ENCODE assay signal across 26 cellular contexts in genomic region chr20:50673831-50674825, GRCh38. TPM values are rescaled to one million over a fixed set of nuclear protein-coding genes. Genes with fewer than 3 reads are reported as not detected.
DNase-seq lines count a peak whose midpoint lies in the region; ATAC-seq, FAIRE-seq and TF ChIP-seq lines count a peak whose summit lies in the region.
"Had no signal": no experiment of that assay in that cellular context is flagged by ENCODE, and none has a peak within 500 bp of the region (broad histone marks: within the 10 kb centered on the region; RNA-seq: fewer than 3 reads in every experiment).

No MANE protein-coding gene starts in this region.

- H3K27ac ChIP-seq in Peyer's patch, result peak overlapping the region in 3 of 4 donors; percentile 18 to 33 (median 28)
- no peak overlapping the region for H3K27ac ChIP-seq in HepG2 (ENCODE audit: extremely low read length, insufficient read depth, low read length)
- H3K27ac ChIP-seq in sigmoid colon, result peak overlapping the region; percentile 1 to 49 (median 24)
- no peak overlapping the region for H3K27ac ChIP-seq in RWPE1
- H3K27ac ChIP-seq: colonic mucosa, psoas muscle, skin epidermis, thyroid gland had no signal

- BruUV-seq in HepG2 (replicated peaks; lab: Mats Ljungman, UMichigan), result no TSS peak

- no peak for FAIRE-seq in HepG2 (lab: Jason Lieb, UNC)

- peak overlapping the region; percentile 61 for H3K4me2 ChIP-seq in HepG2 (ENCODE audit: low read depth, low read length)
- H3K4me2 ChIP-seq: SK-N-SH had no signal

- peaks cover 0 to 15% (median 0%) of the 10 kb centered on the region in 4 donors for H3K4me1 ChIP-seq in Peyer's patch
- H3K4me1 ChIP-seq in HepG2 (ENCODE audit: insufficient read depth, low read length), result peaks cover 80% of the 10 kb centered on the region
- H3K4me1 ChIP-seq in sigmoid colon, result peaks cover 0 to 17% (median 13%) of the 10 kb centered on the region in 4 donors
- peaks cover 6% of the 10 kb centered on the region for H3K4me1 ChIP-seq in mucosa of descending colon (ENCODE audit: low read depth)
- H3K4me1 ChIP-seq: colonic mucosa, psoas muscle had no signal

- H3K27me3 ChIP-seq in Peyer's patch, result no peaks in the 10 kb centered on the region
- no peaks in the 10 kb centered on the region for H3K27me3 ChIP-seq in HepG2 (ENCODE audit: control insufficient read depth in 1 of 2, insufficient read depth in 2 of 2, low read length in 2 of 2)
- H3K27me3 ChIP-seq in sigmoid colon, result no peaks in the 10 kb centered on the region
- H3K27me3 ChIP-seq: colonic mucosa, heart right ventricle, thyroid gland had no signal

- CTCF ChIA-PET in HepG2 (lab: Yijun Ruan, JAX; ENCODE audit: low intra/inter-chr PET ratio, low total read pairs) (no interaction called here), RWPE1 (lab: Yijun Ruan, JAX) (interaction anchor here (0.6 to 1.1 kb wide), 2 partner anchors 17 to 85 kb away, joined by 3 to 4 read pairs; no protein-coding TSS in a partner anchor)

- intact Hi-C loops in HepG2 (cut with micrococcal nuclease; ENCODE audit: unreplicated experiment), result no loop called here
- intact Hi-C loops in sigmoid colon (cut with DNase I), result no loop called here
- intact Hi-C loops in mucosa of descending colon (cut with DNase I, micrococcal nuclease), result no loop called here

- no peak overlapping the region for H3K9ac ChIP-seq in HepG2 (ENCODE audit: insufficient read depth, low read depth, low read length)
- H3K9ac ChIP-seq: SK-N-SH had no signal

- TF ChIP-seq RAD21 in HepG2 (CRISPR knock-in tag; IDR thresholded peaks at IDR 0.05), result no peak

- TF ChIP-seq POLR2A in Peyer's patch (IDR thresholded peaks at IDR 0.05) (no peak), HepG2 (IDR thresholded peaks at IDR 0.05; ENCODE audit: insufficient read depth in 1 of 2, low read depth in 2 of 2, low read length in 2 of 2) (no peak), sigmoid colon (IDR thresholded peaks at IDR 0.05) (no peak)

- no peak for ATAC-seq in HepG2
- no peak for ATAC-seq in GM19035 (IDR thresholded peaks at IDR 0.05; ENCODE audit: unreplicated experiment)
- ATAC-seq in GM19467 (IDR thresholded peaks at IDR 0.05; ENCODE audit: unreplicated experiment), result no peak
- ATAC-seq in mucosa of descending colon, result no peak
- ATAC-seq: psoas muscle; stimulated activated naive CD8-positive, alpha-beta T cell treated with anti-CD3 and anti-CD28 coated beads, Interleukin-15, amount 100 ng/mL, for 72 hours had no signal

- POLR2A ChIA-PET in HepG2 (lab: Yijun Ruan, JAX) (interaction anchor here (0.8 kb wide), 1 partner anchor 70 kb away, joined by 3 read pairs; no protein-coding TSS in a partner anchor), RWPE1 (lab: Yijun Ruan, JAX; ENCODE audit: low non-redundant PET) (no interaction called here)

- H4K20me1 ChIP-seq in HepG2 (ENCODE audit: insufficient read depth, low read length), result no peaks in the 10 kb centered on the region

- no peaks in the 10 kb centered on the region for H3K9me3 ChIP-seq in Peyer's patch
- H3K9me3 ChIP-seq in HepG2 (ENCODE audit: low read length), result no peaks in the 10 kb centered on the region
- H3K9me3 ChIP-seq in sigmoid colon, result no peaks in the 10 kb centered on the region
- H3K9me3 ChIP-seq in mucosa of descending colon, result no peaks in the 10 kb centered on the region
- H3K9me3 ChIP-seq: colonic mucosa, heart right ventricle, psoas muscle, SK-N-SH, thyroid gland had no signal

- DNase-seq in D341Med (ENCODE audit: low spot score), result peak; percentile 27
- no peak for DNase-seq in Peyer's patch
- DNase-seq in HepG2 (ENCODE audit: low spot score), result no peak
- DNase-seq in sigmoid colon, result no peak
- no peak for DNase-seq in RWPE1 (ENCODE audit: low spot score)
- no peak for DNase-seq in mucosa of descending colon
- DNase-seq: activated CD4-positive, alpha-beta T cell treated with anti-CD3 and anti-CD28 coated beads for 4 hours; activated gamma-delta T cell treated with Interleukin-2 at 50 U/mL for 16 hours; activated T-cell treated with anti-CD3 and anti-CD28 coated beads, Interleukin-2, amount 50 U/mL, for 24 hours; amniotic stem cell; CD8-positive, alpha-beta memory T cell; colonic mucosa; effector CD8-positive, alpha-beta T cell; heart right ventricle; Karpas-422; NCI-H1436 treated with DMSO at 0.1 percent for 48 hours; NCI-H748 treated with DMSO at 0.1 percent for 48 hours; psoas muscle; SK-N-SH; stimulated activated naive CD8-positive, alpha-beta T cell treated with anti-CD3 and anti-CD28 coated beads, Interleukin-15, amount 100 ng/mL, for 72 hours; T-helper 2 cell had no signal

- in situ Hi-C loops in HepG2 (cut with HindIII; ENCODE audit: extremely low pct_ligation_motif_present, low pct_unique_long_range_greater_than_20kb), result no loop called here

- no peak for TF ChIP-seq EP300 in HepG2 (IDR thresholded peaks at IDR 0.05; ENCODE audit: low read depth in 2 of 2, low read length in 2 of 2)
- no peak for TF ChIP-seq EP300 in HepG2 (CRISPR knock-in tag; IDR thresholded peaks at IDR 0.05; ENCODE audit: borderline replicate concordance)
- TF ChIP-seq EP300 in sigmoid colon (IDR thresholded peaks at IDR 0.05), result no peak

- H3K4me3 ChIP-seq in Peyer's patch, result no peak overlapping the region
- peak overlapping the region in 1 of 3 experiments; percentile 27; a peak in 1 of 6 replicates for H3K4me3 ChIP-seq in HepG2 (replicated peaks in 1 of 3; ENCODE audit: insufficient read depth in 1 of 3, low read depth in 2 of 3, low read length in 3 of 3)
- H3K4me3 ChIP-seq in sigmoid colon, result no peak overlapping the region
- no peak overlapping the region for H3K4me3 ChIP-seq in mucosa of descending colon
- H3K4me3 ChIP-seq: colonic mucosa, heart right ventricle, psoas muscle, skin epidermis, thyroid gland had no signal

- no peak for TF ChIP-seq CTCF in Peyer's patch (IDR thresholded peaks at IDR 0.05)
- no peak for TF ChIP-seq CTCF in HepG2 (CRISPR knock-in tag; IDR thresholded peaks at IDR 0.05)
- no peak for TF ChIP-seq CTCF in sigmoid colon (IDR thresholded peaks at IDR 0.05)
- TF ChIP-seq CTCF in RWPE1 (conservative IDR thresholded peaks at IDR 0.05; ENCODE audit: low read depth), result no peak
- no peak for TF ChIP-seq CTCF in mucosa of descending colon (IDR thresholded peaks at IDR 0.05)

- WGBS in HepG2 (ENCODE audit: low lambda C conversion rate), result 56% methylated on average over 10 of the region's 10 CpGs
- 74 to 79% methylated on average over 10 of the region's 10 CpGs for whole genome bisulfite sequencing in sigmoid colon, 2 donors

- no peak overlapping the region for H2AFZ ChIP-seq in HepG2 (ENCODE audit: low read length)

- no peaks in the 10 kb centered on the region for H3K36me3 ChIP-seq in Peyer's patch
- H3K36me3 ChIP-seq in HepG2 (replicated peaks in 1 of 2; ENCODE audit: control insufficient read depth in 1 of 2, insufficient read depth in 2 of 2, low read length in 2 of 2), result no peaks in the 10 kb centered on the region
- H3K36me3 ChIP-seq in sigmoid colon, result no peaks in the 10 kb centered on the region
- no peaks in the 10 kb centered on the region for H3K36me3 ChIP-seq in mucosa of descending colon (ENCODE audit: low read depth)
- H3K36me3 ChIP-seq: colonic mucosa, heart right ventricle, thyroid gland had no signal

- no peaks in the 10 kb centered on the region for H3K79me2 ChIP-seq in HepG2 (ENCODE audit: insufficient read depth, low read length)

RNA-seq across cellular contexts. Expression of gene RIPOR3, which starts 17.2 kb away (rescaled TPM):
- 10 to 100 TPM in 3 of 4 donors, 1 to 10 TPM in 1; 8.2 to 51.2 (median 20.5) TPM for total RNA-seq in Peyer's patch
- not detected in 2 replicates for total RNA-seq in HepG2 (2016; rRNA removed; fragmentation: Illumina TruSeq; extraction: Trizol)
- total RNA-seq in HepG2 (2016; cell fraction: cytosol; rRNA removed; fragmentation: Illumina TruSeq; extraction: Trizol; ENCODE audit: low read depth), result not detected in 2 replicates
- not detected in 2 replicates for total RNA-seq in HepG2 (2016; cell fraction: insoluble cytoplasmic fraction; rRNA removed; fragmentation: Illumina TruSeq; extraction: Trizol)
- not detected in 2 replicates for total RNA-seq in HepG2 (2016; cell fraction: membrane; rRNA removed; fragmentation: Illumina TruSeq; extraction: Trizol)
- total RNA-seq in HepG2 (2016; cell fraction: nucleus; rRNA removed; fragmentation: Illumina TruSeq; extraction: Trizol), result not detected in 2 replicates
- 0.18 and 0.26 TPM in 2 replicates for polyA plus RNA-seq in HepG2 (2011; rRNA removed)
- 0.05 TPM in 2 replicates for polyA plus RNA-seq in HepG2 (2011; cell fraction: cytosol; rRNA removed)
- polyA plus RNA-seq in HepG2 (2011; cell fraction: nucleus; rRNA removed), result 1.9 and 2.1 TPM in 2 replicates
- 0.11 and 0.36 TPM in 2 replicates for polyA plus RNA-seq in HepG2 (2012)
- not detected in 2 replicates for polyA plus RNA-seq in HepG2 (2016; cell fraction: cytosol; fragmentation: Illumina TruSeq; extraction: Trizol; ENCODE audit: low read depth)
- not detected in 2 replicates for polyA plus RNA-seq in HepG2 (2016; cell fraction: insoluble cytoplasmic fraction; fragmentation: Illumina TruSeq; extraction: Trizol; ENCODE audit: low read depth)
- not detected in 2 replicates for polyA plus RNA-seq in HepG2 (2016; cell fraction: membrane; fragmentation: Illumina TruSeq; extraction: Trizol; ENCODE audit: low read depth)
- 0.13 TPM in 1 of 2 replicates, not detected in the other for polyA plus RNA-seq in HepG2 (2016; cell fraction: nucleus; fragmentation: Illumina TruSeq; extraction: Trizol; ENCODE audit: insufficient read depth, low read depth)
- 0.42 TPM in 1 of 2 replicates, not detected in the other for polyA minus RNA-seq in HepG2 (2011; rRNA and poly(A)+ RNA removed; ENCODE audit: low replicate concordance)
- polyA minus RNA-seq in HepG2 (2011; cell fraction: cytosol; rRNA and poly(A)+ RNA removed), result not detected in 2 replicates
- polyA minus RNA-seq in HepG2 (2011; cell fraction: nucleus; rRNA and poly(A)+ RNA removed), result 0.37 and 0.52 TPM in 2 replicates
- total RNA-seq in sigmoid colon, result 10 to 100 TPM in 3 of 4 donors, 1 to 10 TPM in 1; 9.4 to 28.0 (median 15.1) TPM
- polyA plus RNA-seq in sigmoid colon, result 1 to 10 TPM in 2 of 3 donors, under 1 TPM in 1; 0.92 to 7.8 (median 4.8) TPM
- total RNA-seq in mucosa of descending colon, result 10 to 100 TPM in 1 of 3 donors, 1 to 10 TPM in 2; 2.2 to 13.4 (median 5.8) TPM
- total RNA-seq: activated CD8-positive, alpha-beta memory T cell treated with anti-CD3 and anti-CD28 coated beads for 36 hours; CD8-positive, alpha-beta memory T cell had no signal

RNA-seq across cellular contexts. Expression of gene PARD6B, which starts 57.3 kb away (rescaled TPM):
- total RNA-seq in Peyer's patch (10 to 100 TPM in 3 of 4 donors, 1 to 10 TPM in 1; 6.6 to 27.0 (median 18.4) TPM), HepG2 (2016; rRNA removed; fragmentation: Illumina TruSeq; extraction: Trizol) (22.2 and 26.6 TPM in 2 replicates), sigmoid colon (1 to 10 TPM in 2 of 4 donors, under 1 TPM in 2; 0.83 to 1.8 (median 1.2) TPM), mucosa of descending colon (10 to 100 TPM; 16.8 to 35.1 (median 29.2) TPM)
- 1.9 TPM in 2 replicates for total RNA-seq in HepG2 (2016; cell fraction: cytosol; rRNA removed; fragmentation: Illumina TruSeq; extraction: Trizol; ENCODE audit: low read depth)
- 21.4 and 26.1 TPM in 2 replicates for total RNA-seq in HepG2 (2016; cell fraction: insoluble cytoplasmic fraction; rRNA removed; fragmentation: Illumina TruSeq; extraction: Trizol)
- 10.5 and 11.8 TPM in 2 replicates for total RNA-seq in HepG2 (2016; cell fraction: membrane; rRNA removed; fragmentation: Illumina TruSeq; extraction: Trizol)
- total RNA-seq in HepG2 (2016; cell fraction: nucleus; rRNA removed; fragmentation: Illumina TruSeq; extraction: Trizol), result 12.5 and 14.9 TPM in 2 replicates
- polyA plus RNA-seq in HepG2 (2011; rRNA removed) (6.0 and 6.9 TPM in 2 replicates), sigmoid colon (1 to 10 TPM; 2.4 to 5.1 (median 3.0) TPM)
- polyA plus RNA-seq in HepG2 (2011; cell fraction: cytosol; rRNA removed), result 2.8 and 4.1 TPM in 2 replicates
- 2.6 and 3.1 TPM in 2 replicates for polyA plus RNA-seq in HepG2 (2011; cell fraction: nucleus; rRNA removed)
- 4.6 and 4.9 TPM in 2 replicates for polyA plus RNA-seq in HepG2 (2012)
- polyA plus RNA-seq in HepG2 (2016; cell fraction: cytosol; fragmentation: Illumina TruSeq; extraction: Trizol; ENCODE audit: low read depth), result 0.35 and 0.57 TPM in 2 replicates
- polyA plus RNA-seq in HepG2 (2016; cell fraction: insoluble cytoplasmic fraction; fragmentation: Illumina TruSeq; extraction: Trizol; ENCODE audit: low read depth), result 8.8 and 9.1 TPM in 2 replicates
- polyA plus RNA-seq in HepG2 (2016; cell fraction: membrane; fragmentation: Illumina TruSeq; extraction: Trizol; ENCODE audit: low read depth), result 2.6 and 2.7 TPM in 2 replicates
- 13.0 and 13.3 TPM in 2 replicates for polyA plus RNA-seq in HepG2 (2016; cell fraction: nucleus; fragmentation: Illumina TruSeq; extraction: Trizol; ENCODE audit: insufficient read depth, low read depth)
- polyA minus RNA-seq in HepG2 (2011; rRNA and poly(A)+ RNA removed; ENCODE audit: low replicate concordance), result 3.1 and 8.3 TPM in 2 replicates
- 22.0 and 24.4 TPM in 2 replicates for polyA minus RNA-seq in HepG2 (2011; cell fraction: cytosol; rRNA and poly(A)+ RNA removed)
- polyA minus RNA-seq in HepG2 (2011; cell fraction: nucleus; rRNA and poly(A)+ RNA removed), result 10.6 and 14.4 TPM in 2 replicates

Comparison
In these comparisons a context has a peak if more than half of its experiments do, and no peak if none do; other contexts are left out.
1. H3K27ac ChIP-seq: peak in Peyer's patch (3 of 4) and sigmoid colon (4 of 4); none in HepG2 (single experiment) and RWPE1 (single experiment).